In genomic region chr16:1492923-1493745, GRCh38 we compare ENCODE assay signal across 8 cellular contexts. TPM values are rescaled to one million over a fixed set of nuclear protein-coding genes. Genes with fewer than 3 reads are reported as not detected.
A peak's percentile ranks its signal among the peaks of the same experiment; 100 is the strongest.
DNase-seq lines count a peak whose midpoint lies in the region; ATAC-seq and TF ChIP-seq lines count a peak whose summit lies in the region.

Gene TELO2 (plus strand): TSS chr16:1493360. CDS start chr16:1494282, 922 bp downstream.

- TF ChIP-seq CTCF in AG09309 (IDR thresholded peaks at IDR 0.05; ENCODE audit: control insufficient read depth, insufficient read depth, low read depth, low read length, missing control alignments) (no peak), epithelial cell of esophagus (IDR thresholded peaks at IDR 0.05; ENCODE audit: insufficient read depth, low read depth, low read length, missing control alignments) (no peak)

- H3K9me3 ChIP-seq in mononuclear cell (ENCODE audit: low read depth, low read length), result no peaks in the 10 kb centered on the region

- DNase-seq in AG09309 (ENCODE audit: low read depth), result peak; percentile 13
- DNase-seq in OCI-M1 (lab: John Stamatoyannopoulos, UW), result peak; percentile 86
- peak; percentile 78 for DNase-seq in activated T-cell treated with anti-CD3 and anti-CD28 coated beads for 4 hours
- DNase-seq in epithelial cell of esophagus (ENCODE audit: low read depth), result peak; percentile 85
- DNase-seq in stimulated activated CD8-positive, alpha-beta memory T cell treated with anti-CD3 and anti-CD28 coated beads, Interleukin-2, amount 100 ng/mL, for 1 hour (ENCODE audit: low read depth in 2 of 2), result peak; percentile 68 to 83

- H3K4me3 ChIP-seq in AG09309 (ENCODE audit: control insufficient read depth, low read depth, low read length), result peak within 1 kb of the TSS; percentile 90
- H3K4me3 ChIP-seq in epithelial cell of esophagus (ENCODE audit: low read length), result peak within 1 kb of the TSS; percentile 67
- peak within 1 kb of the TSS; percentile 58 for H3K4me3 ChIP-seq in mononuclear cell (ENCODE audit: low read length)

- H3K4me1 ChIP-seq in mononuclear cell (ENCODE audit: insufficient read depth, low read length), result peaks cover 29% of the 10 kb centered on the region

- no peaks in the 10 kb centered on the region for H3K27me3 ChIP-seq in mononuclear cell (ENCODE audit: insufficient read depth, low read length)

- peak; percentile 56 for ATAC-seq in GM18909 (IDR thresholded peaks at IDR 0.05; ENCODE audit: poor library complexity, unreplicated experiment)
- ATAC-seq in HG03571 (IDR thresholded peaks at IDR 0.05; ENCODE audit: unreplicated experiment), result peak; percentile 61

RNA-seq across cellular contexts. Expression of gene TELO2, which starts in this region (rescaled TPM):
- 10.2 TPM for total RNA-seq in mononuclear cell

Comparison
In these comparisons a context has a peak if more than half of its experiments do, and no peak if none do; other contexts are left out.
1. Peak in every context shown above with its lines: DNase-seq, ATAC-seq and H3K4me3 ChIP-seq.
2. DNase-seq: peak in every context shown above with its lines; median percentile 86 in OCI-M1; 85 in epithelial cell of esophagus; 78 in activated T-cell treated with anti-CD3 and anti-CD28 coated beads for 4 hours; 76 in stimulated activated CD8-positive, alpha-beta memory T cell treated with anti-CD3 and anti-CD28 coated beads, Interleukin-2, amount 100 ng/mL, for 1 hour; 13 in AG09309.